ENCODE assay signal across 8 cellular contexts in the genomic region with DNA sequence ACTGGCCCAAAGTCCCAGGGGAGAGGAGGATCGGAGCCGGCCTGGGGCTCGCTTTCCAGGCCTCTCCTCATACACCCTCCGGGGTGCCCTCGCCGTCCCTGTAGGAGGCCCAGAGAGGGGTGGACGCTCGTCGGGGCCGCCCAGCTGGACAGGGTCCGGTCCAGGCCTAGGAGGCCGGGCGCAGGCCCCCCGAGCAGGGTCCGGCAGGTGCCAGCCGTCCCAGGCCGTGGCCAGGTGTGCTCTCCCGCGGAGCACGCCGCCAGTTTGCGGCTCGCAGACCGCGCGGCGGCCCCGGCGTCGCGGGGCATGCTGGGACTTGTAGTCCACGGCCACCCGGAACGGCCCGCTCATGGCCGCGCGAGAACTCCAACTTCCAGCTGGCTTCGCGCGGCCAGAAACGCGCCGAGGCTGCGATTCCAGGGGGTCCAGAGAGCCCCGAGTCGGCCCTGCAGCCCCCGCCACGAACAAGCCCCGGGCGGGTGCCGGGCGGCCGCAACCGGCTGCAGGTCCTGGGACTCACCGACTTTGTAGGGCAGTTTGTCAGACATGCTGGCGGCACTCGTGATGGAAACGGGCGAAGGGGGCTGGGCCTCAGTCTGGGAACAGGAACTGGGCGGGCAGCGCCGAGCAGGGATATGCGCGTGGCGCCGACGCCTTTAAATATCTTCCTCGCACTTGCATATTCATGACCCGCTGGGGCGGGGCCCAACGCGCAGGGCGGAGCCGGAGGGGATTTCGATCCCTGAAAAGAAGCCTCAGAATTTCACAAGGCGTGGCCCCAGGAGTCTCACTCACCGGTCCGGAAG. TPM values are rescaled to one million over a fixed set of nuclear protein-coding genes. Genes with fewer than 3 reads are reported as not detected.
DNase-seq lines count a peak whose midpoint lies in the region; ATAC-seq and TF ChIP-seq lines count a peak whose summit lies in the region.

Gene AHCY (minus strand): TSS at position 633 of the 806 bp plus-strand sequence. CDS start 85 bp downstream, at position 548.

- H3K27me3 Mint-ChIP-seq in activated B cell treated with CpG ODN at 0.5 μM for 24 hours, result no peaks in the 10 kb centered on the region

- no peaks in the 10 kb centered on the region for H3K9me3 Mint-ChIP-seq in activated B cell treated with CpG ODN at 0.5 μM for 24 hours

- H3K9me3 ChIP-seq in AG04450 (ENCODE audit: control insufficient read depth, insufficient read depth, low read length), result no peaks in the 10 kb centered on the region

- POLR2A ChIA-PET in AG04450 (lab: Yijun Ruan, JAX), result interaction anchor here (0.6 to 1.0 kb wide), 4 partner anchors 10 to 859 kb away, joined by 3 to 4 read pairs (median 4); partner anchors contain the start of gene ITCH
- POLR2A ChIA-PET in activated B cell treated with CpG ODN at 0.5 μM for 24 hours (lab: Charles Lee), result interaction anchor here (0.6 to 1.7 kb wide), 10 partner anchors 11 to 793 kb away, joined by 3 to 17 read pairs (median 6); partner anchors contain the start of genes DYNLRB1, EIF2S2, ITCH and PIGU

- TF ChIP-seq CTCF in AG04450 (IDR thresholded peaks at IDR 0.05; ENCODE audit: low read depth, low read length) (no peak), activated B cell treated with CpG ODN at 0.5 μM for 24 hours (IDR thresholded peaks at IDR 0.05) (no peak)

- intact Hi-C loops in activated B cell treated with CpG ODN at 0.5 μM for 24 hours (cut with micrococcal nuclease), result loop anchor here (1.0 to 5.0 kb wide), 11 partner anchors 9 to 1946 kb away; partner anchors contain the start of genes ACSS2, ASXL1, DYNLRB1 and GSS

- CTCF ChIA-PET in AG04450 (lab: Charles Lee), result interaction anchor here (0.5 to 5.4 kb wide), 3 partner anchors 10 to 112 kb away, joined by 7 to 30 read pairs (median 7); no protein-coding TSS in a partner anchor
- CTCF ChIA-PET in activated B cell treated with CpG ODN at 0.5 μM for 24 hours (lab: Charles Lee), result interaction anchor here (1.6 to 3.3 kb wide), 2 partner anchors 9 to 220 kb away, joined by 4 to 18 read pairs; no protein-coding TSS in a partner anchor

- peak within 1 kb of the TSS; percentile 91 for H3K27ac ChIP-seq in AG04450 (ENCODE audit: low read depth, low read length)
- peak within 1 kb of the TSS; percentile 78 for H3K27ac ChIP-seq in caudate nucleus (ENCODE audit: low read depth, low read length)

- H3K36me3 Mint-ChIP-seq in activated B cell treated with CpG ODN at 0.5 μM for 24 hours (ENCODE audit: low read depth), result peaks cover 5% of the 10 kb centered on the region

- H3K4me3 Mint-ChIP-seq in activated B cell treated with CpG ODN at 0.5 μM for 24 hours, result peak within 1 kb of the TSS; percentile 94

- DNase-seq in AG04450 (ENCODE audit: low read depth, low spot score) (peak; percentile 90), NCI-H226 (peak; percentile 98), activated B cell treated with CpG ODN at 0.5 μM for 24 hours (peak; percentile 90), caudate nucleus (lab: John Stamatoyannopoulos, UW) (peak; percentile 52 to 99 (median 94)), inferior parietal cortex (ENCODE audit: extremely low spot score) (peak; percentile 92)
- peak; percentile 88 to 97 for DNase-seq in stimulated activated CD4-positive, alpha-beta T cell treated with anti-CD3 and anti-CD28 coated beads, Interleukin-12 subunit alpha, Interleukin-12 subunit beta, amount 100 ng/mL, for 24 hours (ENCODE audit: low read depth in 2 of 2)

- H3K4me1 Mint-ChIP-seq in activated B cell treated with CpG ODN at 0.5 μM for 24 hours, result peaks cover 22% of the 10 kb centered on the region

- H3K27me3 ChIP-seq in AG04450 (ENCODE audit: control insufficient read depth, insufficient read depth, low read length), result no peaks in the 10 kb centered on the region

- H3K27ac Mint-ChIP-seq in activated B cell treated with CpG ODN at 0.5 μM for 24 hours, result peak within 1 kb of the TSS; percentile 93

- peak within 1 kb of the TSS; percentile 74 for H3K4me3 ChIP-seq in AG04450 (ENCODE audit: low read depth, low read length)

- peak; percentile 90 for ATAC-seq in GM18909 (IDR thresholded peaks at IDR 0.05; ENCODE audit: poor library complexity, unreplicated experiment)
- ATAC-seq in HG03175 (IDR thresholded peaks at IDR 0.05; ENCODE audit: unreplicated experiment), result peak; percentile 91
- ATAC-seq in activated B cell treated with CpG ODN at 0.5 μM for 24 hours (ENCODE audit: low read depth), result peak; percentile 91

RNA-seq across cellular contexts. Expression of gene AHCY, which starts in this region (rescaled TPM):
- polyA plus RNA-seq in AG04450 (2011; rRNA removed), result 101 and 121 TPM in 2 replicates
- polyA minus RNA-seq in AG04450 (2011; rRNA and poly(A)+ RNA removed), result 143 and 202 TPM in 2 replicates
- total RNA-seq in activated B cell treated with CpG ODN at 0.5 μM for 24 hours, result 77.9 and 83.5 TPM in 2 replicates

Comparison
In these comparisons a context has a peak if more than half of its experiments do, and no peak if none do; other contexts are left out.
1. Peak in every context shown above with its lines: DNase-seq, ATAC-seq, H3K4me3 ChIP-seq and H3K27ac ChIP-seq.